ENCODE assay signal across 8 cellular contexts in the genomic region with DNA sequence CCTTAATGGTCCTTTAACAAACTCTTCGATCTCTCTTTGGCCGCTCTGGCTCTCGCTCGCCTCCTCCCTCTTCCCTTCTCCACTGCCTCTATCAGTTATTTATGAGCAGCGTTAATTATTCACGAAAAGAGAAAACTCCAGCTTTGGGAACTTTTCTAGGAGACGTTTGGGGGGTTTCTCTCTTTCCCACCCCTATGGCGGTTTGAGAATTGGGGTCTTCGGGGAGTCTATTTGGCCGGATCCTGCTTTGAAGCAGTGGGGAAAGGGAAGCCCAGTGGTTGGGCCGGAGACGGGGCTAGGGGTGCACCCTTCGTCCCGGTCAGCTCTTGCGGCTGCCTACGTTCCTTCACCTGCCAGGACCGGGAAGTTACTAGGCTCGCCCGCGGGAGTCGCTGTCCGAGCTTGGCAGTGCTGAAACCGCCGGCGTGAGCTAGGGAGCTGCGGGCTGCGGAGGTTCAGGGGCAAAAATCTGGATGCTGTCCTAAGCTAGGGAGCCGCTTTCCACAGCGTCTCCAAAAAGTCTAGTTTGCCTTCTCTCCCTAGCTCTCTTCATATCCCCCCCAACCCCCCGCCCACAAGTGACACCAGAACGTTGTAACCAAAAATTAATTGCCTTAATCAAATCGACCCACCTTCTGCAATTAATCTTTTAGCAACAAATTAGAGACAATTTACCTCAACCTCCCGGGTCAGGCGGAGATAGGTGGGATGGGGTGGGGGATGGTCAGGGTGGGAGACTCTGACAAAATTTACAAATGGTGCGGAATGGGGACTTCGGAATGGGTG. TPM values are rescaled to one million over a fixed set of nuclear protein-coding genes. Genes with fewer than 3 reads are reported as not detected.
A peak's percentile ranks its signal among the peaks of the same experiment; 100 is the strongest.
DNase-seq lines count a peak whose midpoint lies in the region; ATAC-seq, FAIRE-seq and TF ChIP-seq lines count a peak whose summit lies in the region.

No MANE protein-coding gene starts in this region.

- no peak overlapping the region for H2AK5ac ChIP-seq in IMR-90 (ENCODE audit: low read depth, low read length)

- BruUV-seq in IMR-90 (replicated peaks; lab: Mats Ljungman, UMichigan) = no TSS peak
- no TSS peak for BruUV-seq in K562 (replicated peaks; lab: Mats Ljungman, UMichigan)

- no peak overlapping the region for H4K91ac ChIP-seq in IMR-90 (ENCODE audit: insufficient read depth, low read depth, low read length)

- H3K4me3 ChIP-seq in BE2C (ENCODE audit: low read depth, low read length) (no peak overlapping the region), IMR-90 (ENCODE audit: insufficient read depth, low read depth, low read length) (no peak overlapping the region), K562 (no peak overlapping the region)
- H3K4me3 ChIP-seq in CD4-positive, alpha-beta memory T cell (ENCODE audit: low read length in 2 of 2) = no peak overlapping the region

- no peak overlapping the region for H3K27ac Mint-ChIP-seq in CD4-positive, alpha-beta memory T cell

- H3K4me1 Mint-ChIP-seq in CD4-positive, alpha-beta memory T cell = peaks cover 0 to 16% (median 4%) of the 10 kb centered on the region in 4 donors

- no peak for TF ChIP-seq EP300 in K562 (IDR thresholded peaks at IDR 0.05; ENCODE audit: low read length)

- H3K4ac ChIP-seq in IMR-90 (ENCODE audit: low read depth, low read length) = no peak overlapping the region

- H3K27ac ChIP-seq in IMR-90 (ENCODE audit: insufficient read depth, low read length) = no peak overlapping the region
- H3K27ac ChIP-seq in K562 (ENCODE audit: extremely low read depth, low read depth, low read length) = no peak overlapping the region
- no peak overlapping the region for H3K27ac ChIP-seq in CD4-positive, alpha-beta memory T cell (ENCODE audit: low read depth, low read length)

- H3K36me3 ChIP-seq in BE2C (no peaks in the 10 kb centered on the region), IMR-90 (ENCODE audit: control insufficient read depth, insufficient read depth, low read length) (no peaks in the 10 kb centered on the region), K562 (ENCODE audit: control insufficient read depth, insufficient read depth, low read length) (no peaks in the 10 kb centered on the region)
- H3K36me3 ChIP-seq in CD4-positive, alpha-beta memory T cell (ENCODE audit: insufficient read depth, low read length) = no peaks in the 10 kb centered on the region

- no peak overlapping the region for H3K18ac ChIP-seq in IMR-90 (ENCODE audit: low read depth, low read length)

- TF ChIP-seq RAD21 in IMR-90 (IDR thresholded peaks at IDR 0.05; ENCODE audit: low read length) (no peak), K562 (CRISPR knock-in tag; conservative IDR thresholded peaks at IDR 0.05 in 1 of 2, IDR thresholded peaks at IDR 0.05 in 1 of 2) (no peak)

- H2BK5ac ChIP-seq in IMR-90 (ENCODE audit: low read depth, low read length, poor library complexity, severe bottlenecking) = no peak overlapping the region

- peaks cover 54 to 71% of the 10 kb centered on the region in 2 donors for H3K27me3 Mint-ChIP-seq in CD4-positive, alpha-beta memory T cell

- in situ Hi-C loops in IMR-90 (cut with MboI; ENCODE audit: low sequenced_read_pairs) = no loop called here
- in situ Hi-C loops in K562 (cut with MboI) = no loop called here

- POLR2A ChIA-PET in IMR-90 (lab: Charles Lee; ENCODE audit: unreplicated experiment) = no interaction called here
- POLR2A ChIA-PET in K562 (lab: Yijun Ruan, JAX) = no interaction called here
- POLR2A ChIA-PET in CD4-positive, alpha-beta memory T cell (lab: Charles Lee; ENCODE audit: partially characterized antibody) = no interaction called here

- FAIRE-seq in K562 (lab: Jason Lieb, UNC) = no peak
- FAIRE-seq in H54 (lab: Jason Lieb, UNC) = no peak

- H4K8ac ChIP-seq in IMR-90 (ENCODE audit: low read depth in 2 of 2, low read length in 2 of 2) = no peak overlapping the region

- CTCF ChIA-PET in IMR-90 (lab: Yijun Ruan, JAX) (no interaction called here), K562 (lab: Yijun Ruan, JAX; ENCODE audit: low intra/inter-chr PET ratio) (no interaction called here)
- CTCF ChIA-PET in CD4-positive, alpha-beta memory T cell (lab: Charles Lee; ENCODE audit: partially characterized antibody) = no interaction called here

- H3K14ac ChIP-seq in IMR-90 (replicated peaks; ENCODE audit: low read depth, low read length) = no peak overlapping the region

- dilution Hi-C loops in IMR-90 (cut with HindIII; ENCODE audit: low sequenced_read_pairs, unreplicated experiment) = no loop called here

- no peak overlapping the region for H2BK20ac ChIP-seq in IMR-90 (ENCODE audit: low read depth, low read length)

- H3K27me3 ChIP-seq in BE2C (peaks cover 70% of the 10 kb centered on the region), IMR-90 (ENCODE audit: control insufficient read depth, insufficient read depth, low read length) (peaks cover 28% of the 10 kb centered on the region), K562 (ENCODE audit: control insufficient read depth in 2 of 2, insufficient read depth in 2 of 2, low read length in 2 of 2) (peaks cover 0 to 23% of the 10 kb centered on the region in 2 experiments; a peak in 2 of 5 replicates)
- peaks cover 25% of the 10 kb centered on the region for H3K27me3 ChIP-seq in CD4-positive, alpha-beta memory T cell (ENCODE audit: insufficient read depth, low read length)

- DNase-seq in BE2C = no peak
- peak; percentile 14 for DNase-seq in IMR-90
- DNase-seq in K562 (ENCODE audit: extremely low read depth in 1 of 4, low spot score in 3 of 4) = peak; percentile 23 to 47 (median 34)
- no peak for DNase-seq in left lobe of liver (ENCODE audit: low spot score)
- no peak for DNase-seq in H54 (ENCODE audit: insufficient read length, low spot score)
- no peak for DNase-seq in CD4-positive, alpha-beta memory T cell
- no peak for DNase-seq in NCI-H345 (lab: John Stamatoyannopoulos, UW)

- no peak overlapping the region for H3K23ac ChIP-seq in IMR-90 (ENCODE audit: low read depth, low read length)

- H3K9me1 ChIP-seq in IMR-90 (ENCODE audit: insufficient read depth, low read length) = no peaks in the 10 kb centered on the region
- H3K9me1 ChIP-seq in K562 (ENCODE audit: control insufficient read depth, insufficient read depth, low read length) = no peaks in the 10 kb centered on the region

- H3K79me1 ChIP-seq in IMR-90 (ENCODE audit: low read depth in 1 of 2, low read length in 2 of 2) = no peaks in the 10 kb centered on the region

- H4K5ac ChIP-seq in IMR-90 (ENCODE audit: low read depth, low read length) = no peak overlapping the region

- ATAC-seq in IMR-90 (ENCODE audit: low read depth) (peak; percentile 73), K562 (peak; percentile 78), left lobe of liver (peak; percentile 83), HG03342 (IDR thresholded peaks at IDR 0.05; ENCODE audit: unreplicated experiment) (no peak)

- no peak overlapping the region for H2AFZ ChIP-seq in IMR-90 (replicated peaks; ENCODE audit: low read length, poor library complexity)
- H2AFZ ChIP-seq in K562 (ENCODE audit: low read depth, low read length) = no peak overlapping the region

- H3K36me3 Mint-ChIP-seq in CD4-positive, alpha-beta memory T cell = no peaks in the 10 kb centered on the region

- H3K9me3 ChIP-seq in BE2C (no peaks in the 10 kb centered on the region), IMR-90 (ENCODE audit: control insufficient read depth, insufficient read depth, low read length) (peaks cover 2% of the 10 kb centered on the region; the same call in 1 of the 2 replicates), K562 (replicated peaks; ENCODE audit: control insufficient read depth, insufficient read depth, low read depth, low read length) (no peaks in the 10 kb centered on the region)
- no peaks in the 10 kb centered on the region for H3K9me3 ChIP-seq in CD4-positive, alpha-beta memory T cell (ENCODE audit: control insufficient read depth in 1 of 2, low read length in 2 of 2)

- TF ChIP-seq POLR2A in IMR-90 (IDR thresholded peaks at IDR 0.05; ENCODE audit: low read depth, low read length) = no peak
- no peak for TF ChIP-seq POLR2A in K562 (conservative IDR thresholded peaks at IDR 0.05)
- TF ChIP-seq POLR2A in H54 (IDR thresholded peaks at IDR 0.05; ENCODE audit: low read depth, low read length) = no peak

- no peak overlapping the region for H2BK15ac ChIP-seq in IMR-90 (ENCODE audit: low read depth, low read length)

- peak overlapping the region; percentile 1 for H2AK9ac ChIP-seq in IMR-90 (replicated peaks; ENCODE audit: low read depth, low read length, poor library complexity)

- H3K4me3 Mint-ChIP-seq in CD4-positive, alpha-beta memory T cell = no peak overlapping the region

- WGBS in IMR-90 (ENCODE audit: extremely low coverage in 2 of 2, insufficient read length in 1 of 2), 2 experiments = 3% methylated on average over 12 of the region's 36 CpGs; no CpG with 5 or more reads in 1 of the 2 experiments
- WGBS in K562 (ENCODE audit: insufficient coverage, low coverage, missing lambda C conversion rate) = 38% methylated on average over 6 of the region's 36 CpGs

- 0 out of 2 replicates have a peak, but pooled peaks have one; percentile 8 for TF ChIP-seq CTCF in BE2C (IDR thresholded peaks at IDR 0.05; ENCODE audit: low read depth, low read length)
- no peak for TF ChIP-seq CTCF in IMR-90 (conservative IDR thresholded peaks at IDR 0.05; ENCODE audit: low read depth, low read length)
- TF ChIP-seq CTCF in K562 (IDR thresholded peaks at IDR 0.05 in 2 of 3, conservative IDR thresholded peaks at IDR 0.05 in 1 of 3; ENCODE audit: insufficient read depth in 2 of 3, low read depth in 1 of 3, low read length in 3 of 3) = no peak

- H3K56ac ChIP-seq in IMR-90 (ENCODE audit: extremely low read depth, insufficient read depth, low read length) = no peak overlapping the region

- H3K9me3 Mint-ChIP-seq in CD4-positive, alpha-beta memory T cell = peaks cover 0 to 24% (median 6%) of the 10 kb centered on the region in 8 donors

- H3K4me1 ChIP-seq in BE2C (no peaks in the 10 kb centered on the region), IMR-90 (ENCODE audit: control insufficient read depth, insufficient read depth, low read length) (no peaks in the 10 kb centered on the region), K562 (replicated peaks in 1 of 2; ENCODE audit: control insufficient read depth in 2 of 2, insufficient read depth in 2 of 2, low read length in 2 of 2) (peaks cover 0 to 10% of the 10 kb centered on the region in 2 experiments; a peak in 2 of 5 replicates)
- no peaks in the 10 kb centered on the region for H3K4me1 ChIP-seq in CD4-positive, alpha-beta memory T cell (ENCODE audit: insufficient read depth, low read length)

- no peaks in the 10 kb centered on the region for H3K79me2 ChIP-seq in K562 (ENCODE audit: control insufficient read depth, insufficient read depth, low read length)

- intact Hi-C loops in IMR-90 (cut with micrococcal nuclease) = no loop called here
- intact Hi-C loops in K562 (cut with micrococcal nuclease) = no loop called here
- intact Hi-C loops in CD4-positive, alpha-beta memory T cell (cut with micrococcal nuclease) = no loop called here

- no peak overlapping the region for H3K4me2 ChIP-seq in IMR-90 (ENCODE audit: low read depth, low read length)
- H3K4me2 ChIP-seq in K562 (ENCODE audit: insufficient read depth, low read length) = no peak overlapping the region

- H4K20me1 ChIP-seq in IMR-90 (ENCODE audit: insufficient read depth, low read length) (no peaks in the 10 kb centered on the region), K562 (replicated peaks; ENCODE audit: control insufficient read depth, insufficient read depth, low read length) (no peaks in the 10 kb centered on the region)

- H2BK120ac ChIP-seq in IMR-90 (ENCODE audit: low read depth, low read length) = no peak overlapping the region

- H3K9ac ChIP-seq in IMR-90 (ENCODE audit: low read depth, low read length) (no peak overlapping the region), K562 (ENCODE audit: insufficient read depth in 1 of 2, low read depth in 2 of 2, low read length in 2 of 2) (no peak overlapping the region)

RNA-seq across cellular contexts. Expression of gene SKOR2, which starts 8.9 kb away (rescaled TPM):
- not detected for polyA plus RNA-seq in BE2C (2012; ENCODE audit: insufficient read depth, insufficient read length, low read depth)
- total RNA-seq in IMR-90 (2012; rRNA removed) = not detected in 2 replicates
- not detected in 2 replicates for polyA plus RNA-seq in IMR-90 (2012; rRNA removed)
- polyA plus RNA-seq in IMR-90 (2012; cell fraction: cytosol; rRNA removed) = not detected in 2 replicates
- not detected in 2 replicates for polyA plus RNA-seq in IMR-90 (2012; cell fraction: nucleus; rRNA removed; ENCODE audit: low replicate concordance)
- not detected in 2 replicates for total RNA-seq in K562 (2011; cell fraction: chromatin; rRNA removed; ENCODE audit: low replicate concordance)
- total RNA-seq in K562 (2011; cell fraction: nucleolus; rRNA removed) = not detected in 2 replicates
- not detected in 2 replicates for total RNA-seq in K562 (2011; cell fraction: nucleoplasm; rRNA removed)
- not detected in 2 replicates for total RNA-seq in K562 (2014; rRNA removed)
- not detected in 2 replicates for total RNA-seq in K562 (2014; rRNA removed; fragmentation: Illumina TruSeq; extraction: Trizol)
- total RNA-seq in K562 (2015; rRNA removed; fragmentation: Illumina TruSeq; extraction: Trizol) = not detected in 2 replicates
- total RNA-seq in K562 (2021) = not detected in 2 replicates
- not detected in 2 replicates for polyA plus RNA-seq in K562 (2011; rRNA removed)
- not detected in 2 replicates for polyA plus RNA-seq in K562 (2011; cell fraction: cytosol; rRNA removed)
- polyA plus RNA-seq in K562 (2011; cell fraction: nucleus; rRNA removed) = not detected in 2 replicates
- polyA plus RNA-seq in K562 (2012) = not detected in 2 replicates
- not detected in 2 replicates for polyA plus RNA-seq in K562 (2014; fragmentation: Illumina TruSeq; extraction: Trizol)
- not detected for polyA plus RNA-seq in K562 (2014; fragmentation: Nextera tagmentation; extraction: Ambion mirVana)
- not detected in 2 replicates for polyA plus RNA-seq in K562 (2014; rRNA removed)
- polyA minus RNA-seq in K562 (2011; rRNA and poly(A)+ RNA removed) = not detected in 2 replicates
- polyA minus RNA-seq in K562 (2011; cell fraction: cytosol; rRNA and poly(A)+ RNA removed) = not detected in 2 replicates
- polyA minus RNA-seq in K562 (2011; cell fraction: nucleus; rRNA and poly(A)+ RNA removed) = not detected in 2 replicates
- not detected for total RNA-seq in left lobe of liver
- not detected for total RNA-seq in CD4-positive, alpha-beta memory T cell
- not detected for polyA plus RNA-seq in CD4-positive, alpha-beta memory T cell

Comparison
In these comparisons a context has a peak if more than half of its experiments do, and no peak if none do; other contexts are left out.
1. DNase-seq: peak in IMR-90 (single experiment) and K562 (4 of 4); none in BE2C (single experiment), left lobe of liver (single experiment), H54 (single experiment), CD4-positive, alpha-beta memory T cell (0 of 5) and NCI-H345 (single experiment).